ENCODE assay signal across 8 cellular contexts in genomic region chrX:3346436-3347329, GRCh38. TPM values are rescaled to one million over a fixed set of nuclear protein-coding genes. Genes with fewer than 3 reads are reported as not detected.
DNase-seq lines count a peak whose midpoint lies in the region; ATAC-seq, FAIRE-seq and TF ChIP-seq lines count a peak whose summit lies in the region.

Gene MXRA5, minus strand, starts transcription at chrX:3346652. Its CDS starts 2,819 bp downstream, at chrX:3343833.

- H3K4me2 ChIP-seq in IMR-90 (ENCODE audit: low read depth, low read length) (peak within 1 kb of the TSS; percentile 41; the same call in 1 of the 2 replicates), H1 (ENCODE audit: insufficient read depth in 1 of 2, low read depth in 2 of 2, low read length in 2 of 2) (peak within 1 kb of the TSS; percentile 82 to 90)

- WGBS in IMR-90 (ENCODE audit: extremely low coverage in 2 of 2, insufficient read length in 1 of 2), 2 experiments: 5% methylated on average over 30 of the region's 77 CpGs; no CpG with 5 or more reads in 1 of the 2 experiments
- 0% methylated on average over 19 of the region's 77 CpGs; no CpG with 5 or more reads in 1 of the 2 experiments for WGBS in H1 (ENCODE audit: extremely low coverage in 1 of 2, insufficient coverage in 1 of 2, insufficient read length in 1 of 2, insufficient replicate concordance in 2 of 2, low coverage in 1 of 2, low lambda C conversion rate in 2 of 2, missing lambda C conversion rate in 1 of 2), 2 experiments
- 6% methylated on average over 51 of the region's 77 CpGs for WGBS in right lobe of liver (ENCODE audit: insufficient coverage, low coverage, low lambda C conversion rate, missing lambda C conversion rate)
- 5% methylated on average over 77 of the region's 77 CpGs for WGBS in thymus

- H2AK5ac ChIP-seq in IMR-90 (ENCODE audit: low read depth, low read length) (no peak within 1 kb of the TSS), H1 (ENCODE audit: low read depth, low read length) (no peak within 1 kb of the TSS)

- DNase-seq in IMR-90 (peak; percentile 11), H1 (ENCODE audit: low read depth in 1 of 2, low spot score in 2 of 2) (peak in 1 of 2 experiments; percentile 59), right lobe of liver (no peak), UCSD-AML1 (lab: John Stamatoyannopoulos, UW; ENCODE audit: unreplicated experiment) (no peak), GM13977 (ENCODE audit: low spot score) (no peak), foreskin melanocyte (no peak)

- H3K18ac ChIP-seq in IMR-90 (ENCODE audit: low read depth, low read length): no peak within 1 kb of the TSS
- no peak within 1 kb of the TSS; the same call in 1 of the 2 replicates for H3K18ac ChIP-seq in H1 (ENCODE audit: extremely low read depth, low read length)

- H2AK9ac ChIP-seq in IMR-90 (replicated peaks; ENCODE audit: low read depth, low read length, poor library complexity): no peak within 1 kb of the TSS

- no peaks in the 10 kb centered on the region for H3K9me1 ChIP-seq in IMR-90 (ENCODE audit: insufficient read depth, low read length)

- no TSS peak for BruUV-seq in IMR-90 (replicated peaks; lab: Mats Ljungman, UMichigan)

- H3K27me3 ChIP-seq in IMR-90 (ENCODE audit: control insufficient read depth, insufficient read depth, low read length): peaks cover 16% of the 10 kb centered on the region
- H3K27me3 ChIP-seq in H1 (replicated peaks in 1 of 4; ENCODE audit: control insufficient read depth in 3 of 4, extremely low read depth in 1 of 4, insufficient read depth in 3 of 4, low read length in 3 of 4): peaks cover 0 to 9% (median 7%) of the 10 kb centered on the region in 4 experiments; a peak in 5 of 7 replicates
- peaks cover 0 to 7% of the 10 kb centered on the region in 2 donors for H3K27me3 ChIP-seq in right lobe of liver
- H3K27me3 ChIP-seq in thymus (ENCODE audit: control insufficient read depth, insufficient read depth): peaks cover 4% of the 10 kb centered on the region

- dilution Hi-C loops in IMR-90 (cut with HindIII; ENCODE audit: low sequenced_read_pairs, unreplicated experiment): no loop called here

- H4K91ac ChIP-seq in IMR-90 (ENCODE audit: insufficient read depth, low read depth, low read length) (no peak within 1 kb of the TSS), H1 (replicated peaks; ENCODE audit: insufficient read length, low read length) (no peak within 1 kb of the TSS)

- no peaks in the 10 kb centered on the region for H4K20me1 ChIP-seq in IMR-90 (ENCODE audit: insufficient read depth, low read length)
- H4K20me1 ChIP-seq in H1 (replicated peaks in 1 of 2; ENCODE audit: control insufficient read depth in 1 of 2, insufficient read depth in 2 of 2, low read length in 2 of 2): no peaks in the 10 kb centered on the region

- H3K56ac ChIP-seq in IMR-90 (ENCODE audit: extremely low read depth, insufficient read depth, low read length) (no peak within 1 kb of the TSS), H1 (replicated peaks; ENCODE audit: insufficient read length, low read depth, low read length) (no peak within 1 kb of the TSS)

- H3K27ac ChIP-seq in IMR-90 (ENCODE audit: insufficient read depth, low read length) (no peak within 1 kb of the TSS), H1 (ENCODE audit: low read depth, low read length) (no peak within 1 kb of the TSS), right lobe of liver (peak within 1 kb of the TSS in 1 of 3 donors; percentile 29), thymus (ENCODE audit: low read depth) (peak within 1 kb of the TSS; percentile 70)

- H2AFZ ChIP-seq in IMR-90 (replicated peaks; ENCODE audit: low read length, poor library complexity) (peak within 1 kb of the TSS; percentile 46), H1 (ENCODE audit: low read length) (peak within 1 kb of the TSS; percentile 76; the same call in 1 of the 2 replicates)

- H3K9ac ChIP-seq in IMR-90 (ENCODE audit: low read depth, low read length) (no peak within 1 kb of the TSS; the same call in 1 of the 2 replicates), H1 (replicated peaks in 1 of 4; ENCODE audit: extremely low read depth in 1 of 4, low read depth in 3 of 4, low read length in 3 of 4) (peak within 1 kb of the TSS in 1 of 4 experiments; percentile 62; a peak in 1 of 7 replicates)

- POLR2A ChIA-PET in IMR-90 (lab: Charles Lee; ENCODE audit: unreplicated experiment): no interaction called here
- POLR2A ChIA-PET in H1 (lab: Charles Lee; ENCODE audit: partially characterized antibody): no interaction called here

- CTCF ChIA-PET in IMR-90 (lab: Yijun Ruan, JAX) (no interaction called here), H1 (lab: Charles Lee; ENCODE audit: partially characterized antibody) (no interaction called here)

- FAIRE-seq in H1 (lab: Jason Lieb, UNC): no peak

- H3K14ac ChIP-seq in IMR-90 (replicated peaks; ENCODE audit: low read depth, low read length): no peak within 1 kb of the TSS
- H3K14ac ChIP-seq in H1 (ENCODE audit: insufficient read length): no peak within 1 kb of the TSS

- H3K36me3 ChIP-seq in IMR-90 (ENCODE audit: control insufficient read depth, insufficient read depth, low read length) (no peaks in the 10 kb centered on the region), H1 (ENCODE audit: control insufficient read depth in 2 of 4, insufficient read depth in 4 of 4, low read length in 3 of 4) (no peaks in the 10 kb centered on the region), right lobe of liver (no peaks in the 10 kb centered on the region), thymus (ENCODE audit: control insufficient read depth, insufficient read depth) (no peaks in the 10 kb centered on the region)

- peak within 1 kb of the TSS; percentile 39 for H3K4me3 ChIP-seq in IMR-90 (ENCODE audit: insufficient read depth, low read depth, low read length)
- H3K4me3 ChIP-seq in H1 (ENCODE audit: extremely low read depth in 1 of 4, insufficient read depth in 2 of 4, low read depth in 3 of 4, low read length in 4 of 4): peak within 1 kb of the TSS; percentile 45 to 69 (median 50)
- peak within 1 kb of the TSS in 2 of 3 donors; percentile 23 to 40 for H3K4me3 ChIP-seq in right lobe of liver
- H3K4me3 ChIP-seq in thymus (ENCODE audit: low read length): no peak within 1 kb of the TSS

- no peak within 1 kb of the TSS for H2BK5ac ChIP-seq in IMR-90 (ENCODE audit: low read depth, low read length, poor library complexity, severe bottlenecking)
- H2BK5ac ChIP-seq in H1 (ENCODE audit: low read depth, low read length): no peak within 1 kb of the TSS

- H4K5ac ChIP-seq in IMR-90 (ENCODE audit: low read depth, low read length): no peak within 1 kb of the TSS; the same call in 1 of the 2 replicates
- H4K5ac ChIP-seq in H1 (ENCODE audit: insufficient read length, low read depth, low read length): no peak within 1 kb of the TSS

- intact Hi-C loops in IMR-90 (cut with micrococcal nuclease) (loop anchor here (5.0 to 10.0 kb wide), 2 partner anchors 229 to 288 kb away; no protein-coding TSS in a partner anchor), right lobe of liver (cut with DNase I) (no loop called here)

- H3K79me1 ChIP-seq in IMR-90 (ENCODE audit: low read depth in 1 of 2, low read length in 2 of 2): no peaks in the 10 kb centered on the region
- no peaks in the 10 kb centered on the region for H3K79me1 ChIP-seq in H1 (ENCODE audit: low read depth, low read length)

- H2BK15ac ChIP-seq in IMR-90 (ENCODE audit: low read depth, low read length): no peak within 1 kb of the TSS
- no peak within 1 kb of the TSS for H2BK15ac ChIP-seq in H1 (ENCODE audit: low read length)

- H2BK12ac ChIP-seq in H1 (ENCODE audit: low read depth, low read length): no peak within 1 kb of the TSS

- TF ChIP-seq POLR2A in IMR-90 (IDR thresholded peaks at IDR 0.05; ENCODE audit: low read depth, low read length) (no peak), H1 (IDR thresholded peaks at IDR 0.05; ENCODE audit: control extremely low read depth in 1 of 2, low read depth in 2 of 2, low read length in 2 of 2) (no peak), right lobe of liver (IDR thresholded peaks at IDR 0.05) (no peak)

- no peak for TF ChIP-seq CTCF in IMR-90 (conservative IDR thresholded peaks at IDR 0.05; ENCODE audit: low read depth, low read length)
- no peak for TF ChIP-seq CTCF in H1 (IDR thresholded peaks at IDR 0.05; ENCODE audit: control extremely low read depth in 1 of 3, insufficient read depth in 1 of 3, low read depth in 1 of 3, low read length in 3 of 3)
- TF ChIP-seq CTCF in right lobe of liver (IDR thresholded peaks at IDR 0.05): no peak
- no peak for TF ChIP-seq CTCF in GM13977 (IDR thresholded peaks at IDR 0.05; ENCODE audit: extremely low read depth, insufficient read depth, missing control alignments)

- no peaks in the 10 kb centered on the region for H3K79me2 ChIP-seq in H1 (ENCODE audit: control insufficient read depth in 1 of 2, insufficient read depth in 2 of 2, low read length in 2 of 2)

- TF ChIP-seq EP300 in H1 (IDR thresholded peaks at IDR 0.05; ENCODE audit: borderline replicate concordance in 1 of 2, low read depth in 2 of 2, low read length in 2 of 2): no peak

- no peak within 1 kb of the TSS for H3K4ac ChIP-seq in IMR-90 (ENCODE audit: low read depth, low read length)
- H3K4ac ChIP-seq in H1 (replicated peaks; ENCODE audit: insufficient read length, low read depth, low read length): no peak within 1 kb of the TSS

- H4K8ac ChIP-seq in IMR-90 (ENCODE audit: low read depth in 2 of 2, low read length in 2 of 2) (no peak within 1 kb of the TSS), H1 (ENCODE audit: extremely low read depth, insufficient read depth, low read length) (0 out of 2 replicates have a peak within 1 kb of the TSS, but pooled peaks have one; percentile 68)

- H2BK120ac ChIP-seq in IMR-90 (ENCODE audit: low read depth, low read length) (no peak within 1 kb of the TSS), H1 (replicated peaks; ENCODE audit: low read depth, low read length) (no peak within 1 kb of the TSS)

- H3K23ac ChIP-seq in IMR-90 (ENCODE audit: low read depth, low read length): no peak within 1 kb of the TSS
- H3K23ac ChIP-seq in H1 (ENCODE audit: insufficient read length): no peak within 1 kb of the TSS

- no peak for TF ChIP-seq RAD21 in IMR-90 (IDR thresholded peaks at IDR 0.05; ENCODE audit: low read length)
- no peak for TF ChIP-seq RAD21 in H1 (IDR thresholded peaks at IDR 0.05 in 1 of 2, conservative IDR thresholded peaks at IDR 0.05 in 1 of 2; ENCODE audit: low read depth in 2 of 2, low read length in 2 of 2)

- peak; percentile 60 for ATAC-seq in IMR-90 (ENCODE audit: low read depth)
- ATAC-seq in right lobe of liver: peak in 2 of 4 donors; percentile 33 to 34
- no peak for ATAC-seq in HG02970 (IDR thresholded peaks at IDR 0.05; ENCODE audit: low FRiP score, unreplicated experiment)

- H2BK20ac ChIP-seq in IMR-90 (ENCODE audit: low read depth, low read length) (no peak within 1 kb of the TSS), H1 (ENCODE audit: low read length) (no peak within 1 kb of the TSS)

- H3K9me3 ChIP-seq in IMR-90 (ENCODE audit: control insufficient read depth, insufficient read depth, low read length) (peaks cover 4% of the 10 kb centered on the region), H1 (ENCODE audit: insufficient read depth in 2 of 2, low read depth in 1 of 2, low read length in 1 of 2) (no peaks in the 10 kb centered on the region), right lobe of liver (no peaks in the 10 kb centered on the region), thymus (ENCODE audit: control insufficient read depth) (no peaks in the 10 kb centered on the region)

- no peaks in the 10 kb centered on the region for H3K4me1 ChIP-seq in IMR-90 (ENCODE audit: control insufficient read depth, insufficient read depth, low read length)
- no peaks in the 10 kb centered on the region for H3K4me1 ChIP-seq in H1 (replicated peaks in 1 of 4; ENCODE audit: control insufficient read depth in 3 of 4, insufficient read depth in 4 of 4, low read length in 3 of 4)
- peaks cover 0 to 9% (median 0%) of the 10 kb centered on the region in 4 donors for H3K4me1 ChIP-seq in right lobe of liver
- H3K4me1 ChIP-seq in thymus (ENCODE audit: control insufficient read depth, insufficient read depth, low read length): no peaks in the 10 kb centered on the region

- H3K23me2 ChIP-seq in H1 (ENCODE audit: low read depth, low read length): peaks cover 6% of the 10 kb centered on the region; the same call in 1 of the 2 replicates

- in situ Hi-C loops in IMR-90 (cut with MboI; ENCODE audit: low sequenced_read_pairs) (no loop called here), GM13977 (cut with MboI; ENCODE audit: low pct_unique_long_range_greater_than_20kb, low sequenced_read_pairs, unreplicated experiment) (no loop called here)

RNA-seq across cellular contexts. Expression of gene MXRA5, which starts in this region (rescaled TPM):
- total RNA-seq in IMR-90 (2012; rRNA removed) (1.1 TPM in 2 replicates), right lobe of liver (1 to 10 TPM in 5 of 6 experiments, under 1 TPM in 1; 0.70 to 6.1 (median 2.0) TPM)
- polyA plus RNA-seq in IMR-90 (2012; rRNA removed) (1.1 and 1.2 TPM in 2 replicates), H1 (2011; rRNA removed) (0.56 and 0.71 TPM in 2 replicates), thymus (2.1 TPM)
- 0.53 and 0.73 TPM in 2 replicates for polyA plus RNA-seq in IMR-90 (2012; cell fraction: cytosol; rRNA removed)
- 0.32 and 0.46 TPM in 2 replicates for polyA plus RNA-seq in IMR-90 (2012; cell fraction: nucleus; rRNA removed; ENCODE audit: low replicate concordance)
- 1.5 and 1.7 TPM in 2 replicates for total RNA-seq in H1 (2021; fragmentation: NEBNext Ultra II Directional; extraction: Animal tissue kit (Norgen Biotek cat#: 25700))
- 0.78 TPM for polyA plus RNA-seq in H1 (2011; cell fraction: cytosol; rRNA removed)
- polyA plus RNA-seq in H1 (2011; cell fraction: nucleus; rRNA removed): 1.1 TPM
- polyA plus RNA-seq in H1 (2012, experiment 1 of 2): 1.2 to 1.4 TPM (median 1.3 TPM) in 4 replicates
- 0.07 TPM for polyA plus RNA-seq in H1 (2012, experiment 2 of 2)
- polyA plus RNA-seq in H1 (2013, experiment 1 of 2): 1.1 TPM
- 0.98 TPM for polyA plus RNA-seq in H1 (2013, experiment 2 of 2)
- polyA minus RNA-seq in H1 (2011; rRNA and poly(A)+ RNA removed): 2.3 and 3.0 TPM in 2 replicates
- polyA minus RNA-seq in H1 (2011; cell fraction: cytosol; rRNA and poly(A)+ RNA removed): 1.7 TPM
- 1.6 TPM for polyA minus RNA-seq in H1 (2011; cell fraction: nucleus; rRNA and poly(A)+ RNA removed)
